8 cellular contexts compared by ENCODE assay signal in the genomic region with DNA sequence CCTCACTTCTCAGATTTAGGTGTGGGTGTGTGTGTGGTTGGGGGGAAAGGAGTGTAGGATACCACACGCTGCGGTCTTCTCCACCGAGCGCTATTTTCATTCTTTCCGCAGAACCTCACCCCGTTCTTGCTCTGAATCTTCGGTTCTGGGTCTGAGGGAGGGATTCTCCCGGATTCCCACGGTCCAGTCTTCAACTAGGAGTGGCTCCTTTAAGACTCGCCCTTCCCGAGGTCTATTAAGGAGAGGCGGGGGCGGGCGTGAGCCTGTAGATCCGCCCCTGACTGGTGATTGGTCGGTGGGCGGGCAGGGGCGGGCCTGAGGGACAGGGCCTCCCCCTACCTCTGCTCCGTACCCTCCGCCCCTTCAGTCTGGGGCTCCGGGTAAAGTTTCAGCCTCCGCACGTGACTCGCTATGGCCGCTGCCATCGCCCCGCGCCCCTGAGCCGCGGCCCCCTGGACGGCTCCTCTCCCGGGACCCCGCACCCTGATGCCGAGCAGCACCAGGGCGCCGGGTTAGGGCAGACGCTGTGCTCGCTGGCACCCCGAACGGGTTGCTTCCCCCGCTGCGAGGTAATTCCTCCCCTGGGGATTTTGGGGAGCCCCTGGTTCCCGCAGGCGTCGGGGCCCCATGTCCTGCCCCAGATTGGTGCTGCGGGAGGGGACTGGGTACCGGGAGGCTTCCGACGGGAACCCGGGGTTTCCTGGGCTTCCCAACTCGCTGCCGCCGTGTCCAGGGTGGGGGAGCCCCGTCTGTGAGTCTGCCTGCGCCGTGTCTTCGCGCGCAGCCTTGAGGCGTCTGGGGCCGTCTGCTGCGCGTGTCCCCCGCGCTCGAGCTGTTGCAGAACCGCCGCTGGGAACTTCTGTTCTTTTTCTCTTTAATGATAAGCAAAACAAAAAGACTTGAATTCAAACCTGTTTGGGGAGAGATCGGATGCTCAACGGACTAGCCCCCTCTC. TPM values are rescaled to one million over a fixed set of nuclear protein-coding genes. Genes with fewer than 3 reads are reported as not detected.
DNase-seq lines count a peak whose midpoint lies in the region; ATAC-seq and TF ChIP-seq lines count a peak whose summit lies in the region.

No MANE protein-coding gene starts in this region.

- POLR2A ChIA-PET in HEK293T (lab: Yijun Ruan, JAX) (interaction anchor here (0.7 to 2.6 kb wide), 18 partner anchors 8 to 99 kb away, joined by 3 to 12 read pairs (median 4); partner anchors contain the start of genes CDC6, RARA and WIPF2), SK-N-SH (lab: Yijun Ruan, JAX) (interaction anchor here (0.7 to 2.9 kb wide), 11 partner anchors 9 to 33 kb away, joined by 3 to 7 read pairs (median 5); partner anchors contain the start of gene RARA)

- no peaks in the 10 kb centered on the region for H3K36me3 ChIP-seq in SK-N-SH (replicated peaks in 1 of 2; ENCODE audit: control insufficient read depth in 1 of 2, insufficient read depth in 2 of 2, low read length in 1 of 2)
- no peaks in the 10 kb centered on the region for H3K36me3 ChIP-seq in thymus (ENCODE audit: control insufficient read depth, insufficient read depth)

- H3K9me2 ChIP-seq in SK-N-SH = no peaks in the 10 kb centered on the region

- no peaks in the 10 kb centered on the region for H3K27me3 Mint-ChIP-seq in osteocyte (ENCODE audit: unreplicated experiment)

- no peak for TF ChIP-seq EP300 in SK-N-SH (IDR thresholded peaks at IDR 0.05; ENCODE audit: borderline replicate concordance in 1 of 2, low read depth in 1 of 2, low read length in 1 of 2)

- H3K27ac Mint-ChIP-seq in activated naive CD4-positive, alpha-beta T cell treated with anti-CD3 and anti-CD28 coated beads, Interleukin-2, amount 50 U/mL, for 72 hours = peak overlapping the region; percentile 95 to 99
- H3K27ac Mint-ChIP-seq in osteocyte (ENCODE audit: unreplicated experiment) = peak overlapping the region; percentile 95

- intact Hi-C loops in head of caudate nucleus (cut with DNase I) = no loop called here

- TF ChIP-seq RAD21 in SK-N-SH (IDR thresholded peaks at IDR 0.05; ENCODE audit: low read length) = 0 out of 2 replicates have a peak, but pooled peaks have one; percentile 8

- H3K4me2 ChIP-seq in SK-N-SH = peak overlapping the region; percentile 95

- peaks cover 41% of the 10 kb centered on the region for H3F3A ChIP-seq in SK-N-SH (replicated peaks; ENCODE audit: insufficient read depth)

- CTCF ChIA-PET in HEK293T (lab: Yijun Ruan, JAX) = interaction anchor here (0.6 to 2.1 kb wide), 6 partner anchors 11 to 84 kb away, joined by 3 to 18 read pairs (median 4); no protein-coding TSS in a partner anchor
- CTCF ChIA-PET in SK-N-SH (lab: Yijun Ruan, JAX) = interaction anchor here (0.6 to 57.6 kb wide), 7 partner anchors 13 to 1583 kb away, joined by 3 to 1706 read pairs (median 3); partner anchors contain the start of genes CDC6, GJD3 and RARA

- H3K4me1 ChIP-seq in SK-N-SH (ENCODE audit: control insufficient read depth in 1 of 2, insufficient read depth in 2 of 2, low read depth in 1 of 2, low read length in 1 of 2) (peaks cover 61 to 91% of the 10 kb centered on the region in 2 experiments), thymus (ENCODE audit: control insufficient read depth, insufficient read depth, low read length) (peaks cover 73% of the 10 kb centered on the region)

- H3K27ac ChIP-seq in SK-N-SH (ENCODE audit: low read depth in 2 of 2, low read length in 1 of 2) (peak overlapping the region; percentile 94 to 95), thymus (ENCODE audit: low read depth) (peak overlapping the region; percentile 83)

- peak overlapping the region; percentile 97 for H3K4me3 Mint-ChIP-seq in osteocyte (ENCODE audit: unreplicated experiment)

- H3K9me3 Mint-ChIP-seq in activated naive CD4-positive, alpha-beta T cell treated with anti-CD3 and anti-CD28 coated beads, Interleukin-2, amount 50 U/mL, for 72 hours = no peaks in the 10 kb centered on the region
- H3K9me3 Mint-ChIP-seq in osteocyte (ENCODE audit: unreplicated experiment) = no peaks in the 10 kb centered on the region

- peaks cover 71% of the 10 kb centered on the region for H3K79me2 ChIP-seq in SK-N-SH (ENCODE audit: insufficient read depth)

- H3K4me3 ChIP-seq in SK-N-SH (ENCODE audit: low read depth in 2 of 2, low read length in 1 of 2) = peak overlapping the region; percentile 89 to 96
- H3K4me3 ChIP-seq in thymus (ENCODE audit: low read length) = peak overlapping the region; percentile 66

- H3K9me3 ChIP-seq in SK-N-SH = no peaks in the 10 kb centered on the region
- H3K9me3 ChIP-seq in thymus (ENCODE audit: control insufficient read depth) = no peaks in the 10 kb centered on the region

- ATAC-seq in activated naive CD4-positive, alpha-beta T cell treated with anti-CD3 and anti-CD28 coated beads, Interleukin-2, amount 50 U/mL, for 72 hours = peak; percentile 60 to 75

- H3K9ac ChIP-seq in SK-N-SH = peak overlapping the region; percentile 97

- no peak for TF ChIP-seq CTCF in SK-N-SH (IDR thresholded peaks at IDR 0.05)
- no peak for TF ChIP-seq CTCF in osteocyte (IDR thresholded peaks at IDR 0.05)

- 0 out of 2 replicates have a peak overlapping the region, but pooled peaks have one; percentile 43 for H2AFZ ChIP-seq in SK-N-SH (ENCODE audit: low read depth)

- WGBS in SK-N-SH (ENCODE audit: low lambda C conversion rate) = 3% methylated on average over 24 of the region's 70 CpGs
- under 1% methylated on average over 70 of the region's 70 CpGs for WGBS in thymus

- H3K27me3 ChIP-seq in SK-N-SH (ENCODE audit: insufficient read depth) = no peaks in the 10 kb centered on the region
- H3K27me3 ChIP-seq in thymus (ENCODE audit: control insufficient read depth, insufficient read depth) = peaks cover 2% of the 10 kb centered on the region

- H3K4me1 Mint-ChIP-seq in osteocyte (ENCODE audit: unreplicated experiment) = peaks cover 81% of the 10 kb centered on the region

- DNase-seq in GF-D8 (lab: John Stamatoyannopoulos, UW) (peak; percentile 79), HEK293T (ENCODE audit: extremely low spot score) (peak; percentile 93), NCI-H1048 (lab: John Stamatoyannopoulos, UW) (peak; percentile 87), SK-N-SH (peak; percentile 99), head of caudate nucleus (peak; percentile 85 to 97 (median 94)), osteocyte (ENCODE audit: extremely low spot score, unreplicated experiment) (peak; percentile 97)
- peak; percentile 88 to 94 for DNase-seq in activated naive CD4-positive, alpha-beta T cell treated with anti-CD3 and anti-CD28 coated beads, Interleukin-2, amount 50 U/mL, for 72 hours (ENCODE audit: low spot score in 2 of 2)

- peaks cover 23% of the 10 kb centered on the region for H4K20me1 ChIP-seq in SK-N-SH (ENCODE audit: insufficient read depth)

- peaks cover 0 to 9% of the 10 kb centered on the region in 2 donors for H3K36me3 Mint-ChIP-seq in activated naive CD4-positive, alpha-beta T cell treated with anti-CD3 and anti-CD28 coated beads, Interleukin-2, amount 50 U/mL, for 72 hours
- H3K36me3 Mint-ChIP-seq in osteocyte (ENCODE audit: unreplicated experiment) = no peaks in the 10 kb centered on the region

TF ChIP-seq in HEK293T, 16 proteins besides CTCF, POLR2A, EP300 and RAD21:
- TF ChIP-seq PKNOX1 (IDR thresholded peaks at IDR 0.05) = peak; percentile 78
- TF ChIP-seq L3MBTL2 (conservative IDR thresholded peaks at IDR 0.05) = peak; percentile 61
- no peak for TF ChIP-seq SUZ12 (IDR thresholded peaks at IDR 0.05)

TF ChIP-seq in SK-N-SH, 30 proteins besides CTCF, POLR2A, EP300 and RAD21 (continues in another document):
- no peak for TF ChIP-seq CHD2 (IDR thresholded peaks at IDR 0.05; ENCODE audit: low read length, partially characterized antibody)
- TF ChIP-seq MEF2A (IDR thresholded peaks at IDR 0.05; ENCODE audit: borderline replicate concordance, low read depth) = no peak
- TF ChIP-seq MXI1 (IDR thresholded peaks at IDR 0.05; ENCODE audit: low read depth, low read length) = peak; percentile 98
- peak; percentile 67 for TF ChIP-seq USF2 (IDR thresholded peaks at IDR 0.05; ENCODE audit: borderline replicate concordance, low read depth, low read length)
- TF ChIP-seq JUND (IDR thresholded peaks at IDR 0.05) = no peak
- TF ChIP-seq FOXM1 (IDR thresholded peaks at IDR 0.05; ENCODE audit: low read depth) = no peak
- no peak for TF ChIP-seq NFIC (IDR thresholded peaks at IDR 0.05; ENCODE audit: borderline replicate concordance)
- TF ChIP-seq RXRA (IDR thresholded peaks at IDR 0.05; ENCODE audit: borderline replicate concordance, low read depth) = no peak
- TF ChIP-seq RCOR1 (IDR thresholded peaks at IDR 0.05; ENCODE audit: low read length) = no peak

RNA-seq across cellular contexts. Expression of gene RARA, which starts 9.2 kb away (rescaled TPM):
- polyA plus RNA-seq in SK-N-SH (2012; rRNA removed) (8.9 and 13.3 TPM in 2 replicates), thymus (17.1 TPM)
- polyA plus RNA-seq in SK-N-SH (2012; cell fraction: cytosol; rRNA removed) = 6.9 and 9.6 TPM in 2 replicates
- 13.2 and 15.0 TPM in 2 replicates for polyA plus RNA-seq in SK-N-SH (2012; cell fraction: nucleus; rRNA removed)
- 10 to 100 TPM; 21.0 to 23.0 TPM for total RNA-seq in activated naive CD4-positive, alpha-beta T cell treated with anti-CD3 and anti-CD28 coated beads, Interleukin-2, amount 50 U/mL, for 72 hours
- 62.6 and 65.2 TPM in 2 replicates for total RNA-seq in osteocyte

RNA-seq across cellular contexts. Expression of gene CDC6, which starts 30.5 kb away (rescaled TPM):
- polyA plus RNA-seq in SK-N-SH (2012; rRNA removed) (12.7 and 12.8 TPM in 2 replicates), thymus (1.3 TPM)
- polyA plus RNA-seq in SK-N-SH (2012; cell fraction: cytosol; rRNA removed) = 15.2 and 16.8 TPM in 2 replicates
- polyA plus RNA-seq in SK-N-SH (2012; cell fraction: nucleus; rRNA removed) = 8.3 and 11.7 TPM in 2 replicates
- total RNA-seq in activated naive CD4-positive, alpha-beta T cell treated with anti-CD3 and anti-CD28 coated beads, Interleukin-2, amount 50 U/mL, for 72 hours = 10 to 100 TPM; 81.8 to 86.7 TPM
- total RNA-seq in osteocyte = 6.7 and 10.8 TPM in 2 replicates

RNA-seq across cellular contexts. Expression of gene GJD3, which starts 46.4 kb away (rescaled TPM):
- polyA plus RNA-seq in SK-N-SH (2012; rRNA removed) (not detected in 2 replicates), thymus (0.34 TPM)
- polyA plus RNA-seq in SK-N-SH (2012; cell fraction: cytosol; rRNA removed) = not detected in 2 replicates
- not detected in 2 replicates for polyA plus RNA-seq in SK-N-SH (2012; cell fraction: nucleus; rRNA removed)
- not detected for total RNA-seq in activated naive CD4-positive, alpha-beta T cell treated with anti-CD3 and anti-CD28 coated beads, Interleukin-2, amount 50 U/mL, for 72 hours
- total RNA-seq in osteocyte = 0.40 TPM in 1 of 2 replicates, not detected in the other

Comparison
In these comparisons a context has a peak if more than half of its experiments do, and no peak if none do; other contexts are left out.
1. Peak in every context shown above with its lines: DNase-seq, ATAC-seq, H3K4me3 ChIP-seq and H3K27ac ChIP-seq.